12 cellular contexts compared by ENCODE assay signal in the genomic region with DNA sequence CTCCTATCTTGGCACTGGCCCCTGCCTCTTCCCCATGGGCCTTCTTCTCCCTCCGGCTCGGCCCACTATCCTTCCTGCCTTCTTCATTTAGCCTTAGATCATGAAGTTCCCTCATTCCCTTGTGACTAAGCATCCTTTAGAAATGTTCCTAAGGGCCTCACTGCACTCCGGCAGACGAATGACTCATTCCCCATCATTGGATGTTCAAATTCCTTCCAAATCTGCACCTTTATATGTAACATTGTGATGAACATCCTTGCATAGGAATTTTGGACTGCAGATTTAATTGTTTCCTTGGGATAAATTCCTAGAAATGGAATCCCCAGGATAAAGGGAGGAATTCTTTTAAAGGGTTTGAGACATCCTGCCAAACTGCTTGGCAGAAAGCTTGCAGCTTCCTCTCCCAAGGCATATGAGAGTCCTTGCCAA. TPM values are rescaled to one million over a fixed set of nuclear protein-coding genes. Genes with fewer than 3 reads are reported as not detected.
DNase-seq lines count a peak whose midpoint lies in the region; ATAC-seq, FAIRE-seq and TF ChIP-seq lines count a peak whose summit lies in the region.
"Had no signal": no experiment of that assay in that cellular context is flagged by ENCODE, and none has a peak within 500 bp of the region (broad histone marks: within the 10 kb centered on the region; RNA-seq: fewer than 3 reads in every experiment).

No MANE protein-coding gene starts in this region.

- no peaks in the 10 kb centered on the region for H3K27me3 ChIP-seq in GM23338 (ENCODE audit: insufficient read depth)
- peaks cover 11% of the 10 kb centered on the region for H3K27me3 ChIP-seq in adipocyte (replicated peaks; ENCODE audit: control insufficient read depth, insufficient read depth, low read length)
- H3K27me3 ChIP-seq in skeletal muscle satellite cell (ENCODE audit: control insufficient read depth, insufficient read depth, low read length): no peaks in the 10 kb centered on the region
- peaks cover 1 to 46% of the 10 kb centered on the region in 2 experiments; a peak in 4 of 5 replicates for H3K27me3 ChIP-seq in HepG2 (ENCODE audit: control insufficient read depth in 1 of 2, insufficient read depth in 2 of 2, low read length in 2 of 2)
- H3K27me3 ChIP-seq: SJSA1 had no signal

- no peak overlapping the region for H3K4me3 Mint-ChIP-seq in GM23338
- H3K4me3 Mint-ChIP-seq: activated CD4-positive, alpha-beta memory T cell treated with anti-CD3 and anti-CD28 coated beads, Interleukin-2, amount 10 ng/mL, durations not matched to agents 7 days and 5 days had no signal

- H3K27ac ChIP-seq in GM23338 (ENCODE audit: low read depth) (no peak overlapping the region), HepG2 (ENCODE audit: extremely low read length, insufficient read depth, low read length) (no peak overlapping the region)
- H3K27ac ChIP-seq: SJSA1, thoracic aorta had no signal

- TF ChIP-seq POLR2A in HepG2 (IDR thresholded peaks at IDR 0.05; ENCODE audit: insufficient read depth in 1 of 2, low read depth in 2 of 2, low read length in 2 of 2): no peak

- H3K9ac ChIP-seq in adipocyte (ENCODE audit: low read length): no peak overlapping the region
- peak overlapping the region; percentile 63 for H3K9ac ChIP-seq in skeletal muscle satellite cell (ENCODE audit: low read depth, low read length)
- H3K9ac ChIP-seq in HepG2 (ENCODE audit: insufficient read depth, low read depth, low read length): no peak overlapping the region

- BruUV-seq in HepG2 (replicated peaks; lab: Mats Ljungman, UMichigan): no TSS peak

- DNase-seq in GM23338 (ENCODE audit: low spot score): no peak
- peak; percentile 83 for DNase-seq in adipocyte (ENCODE audit: low read depth)
- peak; percentile 80 to 91 for DNase-seq in foreskin fibroblast
- no peak for DNase-seq in stimulated activated CD4-positive, alpha-beta T cell treated with anti-CD3 and anti-CD28 coated beads, Interleukin-4, amount 100 ng/mL, for 4 hours
- DNase-seq in effector CD4-positive, alpha-beta T cell: no peak
- DNase-seq in HepG2 (ENCODE audit: low spot score): no peak
- DNase-seq: activated CD4-positive, alpha-beta memory T cell treated with anti-CD3 and anti-CD28 coated beads, Interleukin-2, amount 10 ng/mL, durations not matched to agents 7 days and 5 days; amygdala; NCI-H2227 treated with DMSO at 0.1 percent for 48 hours had no signal

- H3K9me3 ChIP-seq in adipocyte (ENCODE audit: control insufficient read depth, low read length): no peaks in the 10 kb centered on the region
- no peaks in the 10 kb centered on the region for H3K9me3 ChIP-seq in skeletal muscle satellite cell (replicated peaks; ENCODE audit: low read length)
- H3K9me3 ChIP-seq in HepG2 (ENCODE audit: low read length): no peaks in the 10 kb centered on the region
- H3K9me3 ChIP-seq: SJSA1, thoracic aorta had no signal

- H3K36me3 Mint-ChIP-seq in GM23338 (ENCODE audit: low read depth): no peaks in the 10 kb centered on the region

- H3K79me2 ChIP-seq in GM23338 (replicated peaks; ENCODE audit: insufficient read depth) (no peaks in the 10 kb centered on the region), HepG2 (ENCODE audit: insufficient read depth, low read length) (no peaks in the 10 kb centered on the region)

- H2AFZ ChIP-seq in GM23338 (peak overlapping the region; percentile 43; the same call in 1 of the 2 replicates), HepG2 (ENCODE audit: low read length) (no peak overlapping the region)

- H3K27ac Mint-ChIP-seq in GM23338: peak overlapping the region; percentile 31; the same call in 1 of the 2 replicates
- H3K27ac Mint-ChIP-seq: activated CD4-positive, alpha-beta memory T cell treated with anti-CD3 and anti-CD28 coated beads, Interleukin-2, amount 10 ng/mL, durations not matched to agents 7 days and 5 days had no signal

- TF ChIP-seq EP300 in HepG2 (IDR thresholded peaks at IDR 0.05; ENCODE audit: low read depth in 2 of 2, low read length in 2 of 2) (no peak), HepG2 (CRISPR knock-in tag; IDR thresholded peaks at IDR 0.05; ENCODE audit: borderline replicate concordance) (no peak)

- ATAC-seq in GM23338 (no peak), HepG2 (no peak)

- no peaks in the 10 kb centered on the region for H3K36me3 ChIP-seq in GM23338 (ENCODE audit: insufficient read depth)
- H3K36me3 ChIP-seq in adipocyte (ENCODE audit: control insufficient read depth, insufficient read depth, low read length, severe bottlenecking): no peaks in the 10 kb centered on the region
- no peaks in the 10 kb centered on the region for H3K36me3 ChIP-seq in skeletal muscle satellite cell (ENCODE audit: insufficient read depth, low read length)
- no peaks in the 10 kb centered on the region; a peak in 1 of 5 replicates for H3K36me3 ChIP-seq in HepG2 (replicated peaks in 1 of 2; ENCODE audit: control insufficient read depth in 1 of 2, insufficient read depth in 2 of 2, low read length in 2 of 2)
- H3K36me3 ChIP-seq: SJSA1, thoracic aorta had no signal

- peaks cover 1% of the 10 kb centered on the region for H3K27me3 Mint-ChIP-seq in GM23338 (ENCODE audit: insufficient read depth, low read depth, poor library complexity)

- CTCF ChIA-PET in HepG2 (lab: Yijun Ruan, JAX; ENCODE audit: low intra/inter-chr PET ratio, low total read pairs): no interaction called here

- H4K20me1 ChIP-seq in GM23338 (replicated peaks; ENCODE audit: insufficient read depth): no peaks in the 10 kb centered on the region
- no peaks in the 10 kb centered on the region for H4K20me1 ChIP-seq in HepG2 (ENCODE audit: insufficient read depth, low read length)

- POLR2A ChIA-PET in HepG2 (lab: Yijun Ruan, JAX): no interaction called here

- H3K4me1 Mint-ChIP-seq in GM23338: peaks cover 9% of the 10 kb centered on the region; the same call in 2 of the 3 replicates

- no peaks in the 10 kb centered on the region for H3K9me3 Mint-ChIP-seq in GM23338
- H3K9me3 Mint-ChIP-seq: activated CD4-positive, alpha-beta memory T cell treated with anti-CD3 and anti-CD28 coated beads, Interleukin-2, amount 10 ng/mL, durations not matched to agents 7 days and 5 days had no signal

- in situ Hi-C loops in HepG2 (cut with HindIII; ENCODE audit: extremely low pct_ligation_motif_present, low pct_unique_long_range_greater_than_20kb): no loop called here

- H3F3A ChIP-seq in GM23338 (replicated peaks; ENCODE audit: low read depth): no peaks in the 10 kb centered on the region

- FAIRE-seq in HepG2 (lab: Jason Lieb, UNC): no peak

- no peaks in the 10 kb centered on the region for H3K9me2 ChIP-seq in GM23338 (ENCODE audit: insufficient read depth)

- H3K4me3 ChIP-seq in GM23338 (no peak overlapping the region), adipocyte (ENCODE audit: low read length) (no peak overlapping the region), foreskin fibroblast (ENCODE audit: low read depth in 1 of 2, low read length in 2 of 2) (no peak overlapping the region), skeletal muscle satellite cell (ENCODE audit: low read length) (no peak overlapping the region), HepG2 (replicated peaks in 1 of 3; ENCODE audit: insufficient read depth in 1 of 3, low read depth in 2 of 3, low read length in 3 of 3) (no peak overlapping the region)
- H3K4me3 ChIP-seq: SJSA1, thoracic aorta had no signal

- WGBS in HepG2 (ENCODE audit: low lambda C conversion rate): 13% methylated on average over 4 of the region's 4 CpGs

- intact Hi-C loops in HepG2 (cut with micrococcal nuclease; ENCODE audit: unreplicated experiment): no loop called here

- no peak for TF ChIP-seq CTCF in GM23338 (conservative IDR thresholded peaks at IDR 0.05; ENCODE audit: low read depth in 2 of 2)
- no peak for TF ChIP-seq CTCF in foreskin fibroblast (IDR thresholded peaks at IDR 0.05; ENCODE audit: low read depth, low read length)
- no peak for TF ChIP-seq CTCF in HepG2 (CRISPR knock-in tag; IDR thresholded peaks at IDR 0.05)

- H3K4me2 ChIP-seq in GM23338 (no peak overlapping the region), skeletal muscle satellite cell (ENCODE audit: low read length) (peak overlapping the region; percentile 40), HepG2 (ENCODE audit: low read depth, low read length) (no peak overlapping the region)

- H3K4me1 ChIP-seq in GM23338 (ENCODE audit: insufficient read depth) (no peaks in the 10 kb centered on the region), adipocyte (ENCODE audit: control insufficient read depth, insufficient read depth, low read length) (peaks cover 31% of the 10 kb centered on the region), skeletal muscle satellite cell (ENCODE audit: control insufficient read depth, insufficient read depth, low read length) (peaks cover 55% of the 10 kb centered on the region), HepG2 (ENCODE audit: insufficient read depth, low read length) (peaks cover 7% of the 10 kb centered on the region)
- H3K4me1 ChIP-seq: SJSA1 had no signal

- no peak for TF ChIP-seq RAD21 in HepG2 (CRISPR knock-in tag; IDR thresholded peaks at IDR 0.05)

RNA-seq across cellular contexts. Expression of gene CRACDL, which starts 19.0 kb away (rescaled TPM):
- 0.14 and 0.85 TPM in 2 replicates for total RNA-seq in GM23338 (2014; rRNA removed; shearing (Covaris generic))
- polyA plus RNA-seq in GM23338 (2016; fragmentation: Nextera tagmentation; extraction: Ambion mirVana): 0.16 and 0.50 TPM in 2 replicates
- under 0.01 and 1.3 TPM in 2 replicates for total RNA-seq in skeletal muscle satellite cell (2012; rRNA removed)
- total RNA-seq in HepG2 (2016; rRNA removed; fragmentation: Illumina TruSeq; extraction: Trizol): 0.15 TPM in 1 of 2 replicates, not detected in the other
- 0.09 TPM in 1 of 2 replicates, not detected in the other for total RNA-seq in HepG2 (2016; cell fraction: cytosol; rRNA removed; fragmentation: Illumina TruSeq; extraction: Trizol; ENCODE audit: low read depth)
- 0.13 and 0.16 TPM in 2 replicates for total RNA-seq in HepG2 (2016; cell fraction: insoluble cytoplasmic fraction; rRNA removed; fragmentation: Illumina TruSeq; extraction: Trizol)
- total RNA-seq in HepG2 (2016; cell fraction: membrane; rRNA removed; fragmentation: Illumina TruSeq; extraction: Trizol): 0.14 and 0.28 TPM in 2 replicates
- total RNA-seq in HepG2 (2016; cell fraction: nucleus; rRNA removed; fragmentation: Illumina TruSeq; extraction: Trizol): 0.16 and 0.19 TPM in 2 replicates
- 0.14 and 0.26 TPM in 2 replicates for polyA plus RNA-seq in HepG2 (2011; rRNA removed)
- 0.08 and 0.11 TPM in 2 replicates for polyA plus RNA-seq in HepG2 (2011; cell fraction: cytosol; rRNA removed)
- 0.21 and 0.26 TPM in 2 replicates for polyA plus RNA-seq in HepG2 (2011; cell fraction: nucleus; rRNA removed)
- polyA plus RNA-seq in HepG2 (2012): 0.20 and 0.24 TPM in 2 replicates
- polyA plus RNA-seq in HepG2 (2016; cell fraction: cytosol; fragmentation: Illumina TruSeq; extraction: Trizol; ENCODE audit: low read depth): 0.05 and 0.06 TPM in 2 replicates
- 0.09 and 0.11 TPM in 2 replicates for polyA plus RNA-seq in HepG2 (2016; cell fraction: insoluble cytoplasmic fraction; fragmentation: Illumina TruSeq; extraction: Trizol; ENCODE audit: low read depth)
- polyA plus RNA-seq in HepG2 (2016; cell fraction: membrane; fragmentation: Illumina TruSeq; extraction: Trizol; ENCODE audit: low read depth): 0.08 and 0.10 TPM in 2 replicates
- 0.27 and 0.83 TPM in 2 replicates for polyA plus RNA-seq in HepG2 (2016; cell fraction: nucleus; fragmentation: Illumina TruSeq; extraction: Trizol; ENCODE audit: insufficient read depth, low read depth)
- polyA minus RNA-seq in HepG2 (2011; rRNA and poly(A)+ RNA removed; ENCODE audit: low replicate concordance): 0.24 and 3.8 TPM in 2 replicates
- not detected in 2 replicates for polyA minus RNA-seq in HepG2 (2011; cell fraction: cytosol; rRNA and poly(A)+ RNA removed)
- 0.13 and 0.37 TPM in 2 replicates for polyA minus RNA-seq in HepG2 (2011; cell fraction: nucleus; rRNA and poly(A)+ RNA removed)
- total RNA-seq: SJSA1 had no signal

Comparison
In these comparisons a context has a peak if more than half of its experiments do, and no peak if none do; other contexts are left out.
1. DNase-seq: peak in adipocyte (single experiment) and foreskin fibroblast (2 of 2); none in GM23338 (single experiment), stimulated activated CD4-positive, alpha-beta T cell treated with anti-CD3 and anti-CD28 coated beads, Interleukin-4, amount 100 ng/mL, for 4 hours (0 of 2), effector CD4-positive, alpha-beta T cell (single experiment) and HepG2 (single experiment).